4 cellular contexts compared by ENCODE assay signal in genomic region chr3:171372694-171373093, GRCh38.
A peak's percentile ranks its signal among the peaks of the same experiment; 100 is the strongest.
TF ChIP-seq lines count a peak whose summit lies in the region.

No MANE protein-coding gene starts in this region.

TF ChIP-seq in SK-N-SH, 30 proteins besides CTCF, POLR2A, EP300 and RAD21:
- TF ChIP-seq MXI1 (IDR thresholded peaks at IDR 0.05; ENCODE audit: low read depth, low read length) = no peak
- TF ChIP-seq ELF1 (IDR thresholded peaks at IDR 0.05) = no peak
- TF ChIP-seq USF1 (IDR thresholded peaks at IDR 0.05; ENCODE audit: borderline replicate concordance, low read depth) = no peak
- 0 out of 2 replicates have a peak, but pooled peaks have one; percentile 11 for TF ChIP-seq FOSL2 (IDR thresholded peaks at IDR 0.05; ENCODE audit: borderline replicate concordance, low read depth)
- no peak for TF ChIP-seq YY1 (IDR thresholded peaks at IDR 0.05; ENCODE audit: low read depth)
- TF ChIP-seq SIN3A (IDR thresholded peaks at IDR 0.05; ENCODE audit: borderline replicate concordance, low read depth, low read length) = no peak
TF ChIP-seq in SK-N-SH: peak in this region for 1.

TF ChIP-seq in SK-N-SH treated with all-trans-retinoic acid at 6 μM for 48 hours, 23 proteins besides CTCF, POLR2A, EP300 and RAD21 (continues in another document):
- no peak for TF ChIP-seq ZNF565 (CRISPR knock-in tag; conservative IDR thresholded peaks at IDR 0.05; ENCODE audit: low read depth)
- TF ChIP-seq ZNF8 (CRISPR knock-in tag; IDR thresholded peaks at IDR 0.05) = no peak
- TF ChIP-seq ESRRG (CRISPR knock-in tag; IDR thresholded peaks at IDR 0.05) = no peak
- no peak for TF ChIP-seq PATZ1 (CRISPR knock-in tag; IDR thresholded peaks at IDR 0.05; ENCODE audit: borderline replicate concordance)
- no peak for TF ChIP-seq CSRNP3 (CRISPR knock-in tag; IDR thresholded peaks at IDR 0.05)
- no peak for TF ChIP-seq ZNF70 (CRISPR knock-in tag; IDR thresholded peaks at IDR 0.05)
- TF ChIP-seq ISL1 (CRISPR knock-in tag; IDR thresholded peaks at IDR 0.05) = no peak
- no peak for TF ChIP-seq TSHZ2 (CRISPR knock-in tag; IDR thresholded peaks at IDR 0.05)

TF ChIP-seq in IMR-90, 13 proteins besides CTCF, POLR2A, EP300 and RAD21:
- no peak for TF ChIP-seq USF2 (IDR thresholded peaks at IDR 0.05; ENCODE audit: low read depth, low read length)
- TF ChIP-seq MXI1 (IDR thresholded peaks at IDR 0.05; ENCODE audit: borderline replicate concordance, low read depth, low read length) = no peak
- no peak for TF ChIP-seq SMC3 (IDR thresholded peaks at IDR 0.05; ENCODE audit: low read depth, low read length)
- no peak for TF ChIP-seq MAFK (IDR thresholded peaks at IDR 0.05; ENCODE audit: low read depth, low read length)
- no peak for TF ChIP-seq CHD1 (IDR thresholded peaks at IDR 0.05; ENCODE audit: low read depth, low read length)
- TF ChIP-seq RFX5 (IDR thresholded peaks at IDR 0.05; ENCODE audit: low read depth, low read length) = no peak
- TF ChIP-seq MAZ (IDR thresholded peaks at IDR 0.05; ENCODE audit: borderline replicate concordance, low read depth, low read length) = no peak
- TF ChIP-seq BHLHE40 (IDR thresholded peaks at IDR 0.05; ENCODE audit: low read depth, low read length) = no peak
- no peak for TF ChIP-seq NFE2L2 (IDR thresholded peaks at IDR 0.05; ENCODE audit: low read depth, low read length)

TF ChIP-seq in K562, 482 proteins besides CTCF, POLR2A, EP300 and RAD21 (continues in another document):
- TF ChIP-seq ZNF217 (CRISPR knock-in tag; IDR thresholded peaks at IDR 0.05) = no peak
- no peak for TF ChIP-seq SLC30A9 (CRISPR knock-in tag; IDR thresholded peaks at IDR 0.05)
- TF ChIP-seq ESRRA (IDR thresholded peaks at IDR 0.05; ENCODE audit: borderline replicate concordance, low read depth) = no peak
- TF ChIP-seq NFE2 (IDR thresholded peaks at IDR 0.05; ENCODE audit: low read depth) = peak; percentile 65
- TF ChIP-seq THAP12 (CRISPR knock-in tag; IDR thresholded peaks at IDR 0.05) = no peak
- no peak for TF ChIP-seq SNIP1 (IDR thresholded peaks at IDR 0.05; ENCODE audit: low read depth)
- no peak for TF ChIP-seq PTRF (tag; IDR thresholded peaks at IDR 0.05)
- TF ChIP-seq DDX20 (tag; IDR thresholded peaks at IDR 0.05; ENCODE audit: low read depth) = no peak
- TF ChIP-seq ATF4 (CRISPR knock-in tag; IDR thresholded peaks at IDR 0.05) = no peak
- no peak for TF ChIP-seq NR2C2 (CRISPR knock-in tag; IDR thresholded peaks at IDR 0.05)
- no peak for TF ChIP-seq NR2C2 (tag; IDR thresholded peaks at IDR 0.05)
- TF ChIP-seq ERF (CRISPR knock-in tag; IDR thresholded peaks at IDR 0.05) = no peak
- TF ChIP-seq PRDM10 (IDR thresholded peaks at IDR 0.05; ENCODE audit: partially characterized antibody) = no peak
- TF ChIP-seq ZNF444 (CRISPR knock-in tag; IDR thresholded peaks at IDR 0.05) = no peak
- no peak for TF ChIP-seq SP1 (CRISPR knock-in tag; IDR thresholded peaks at IDR 0.05)
- TF ChIP-seq PATZ1 (CRISPR knock-in tag; IDR thresholded peaks at IDR 0.05; ENCODE audit: borderline replicate concordance) = no peak
- TF ChIP-seq ETS2 (tag; IDR thresholded peaks at IDR 0.05; ENCODE audit: borderline replicate concordance, poor library complexity, severe bottlenecking) = no peak
- TF ChIP-seq ZNF76 (CRISPR knock-in tag; IDR thresholded peaks at IDR 0.05; ENCODE audit: borderline replicate concordance) = no peak
- no peak for TF ChIP-seq ZNF277 (CRISPR knock-in tag; IDR thresholded peaks at IDR 0.05; ENCODE audit: borderline replicate concordance)
- TF ChIP-seq MAFF (IDR thresholded peaks at IDR 0.05; ENCODE audit: low read length) = no peak
- no peak for TF ChIP-seq ZNF695 (CRISPR knock-in tag; IDR thresholded peaks at IDR 0.05)
- TF ChIP-seq NBN (IDR thresholded peaks at IDR 0.05; ENCODE audit: low read depth) = no peak
- no peak for TF ChIP-seq EHMT2 (IDR thresholded peaks at IDR 0.05)
- no peak for TF ChIP-seq ZNF551 (CRISPR knock-in tag; IDR thresholded peaks at IDR 0.05)
- TF ChIP-seq LCOR (CRISPR knock-in tag; IDR thresholded peaks at IDR 0.05) = no peak
- peak; percentile 37; the same call in 1 of the 2 replicates for TF ChIP-seq JUND (IDR thresholded peaks at IDR 0.05; ENCODE audit: borderline replicate concordance, low read depth, low read length)
- 0 out of 3 replicates have a peak, but pooled peaks have one; percentile 26 for TF ChIP-seq JUND (tag; IDR thresholded peaks at IDR 0.05; ENCODE audit: borderline replicate concordance, low read depth, low read length)
- no peak for TF ChIP-seq ZBTB40 (IDR thresholded peaks at IDR 0.05)
- no peak for TF ChIP-seq ZBTB40 (CRISPR knock-in tag; IDR thresholded peaks at IDR 0.05)
- no peak for TF ChIP-seq ATF1 (CRISPR knock-in tag; IDR thresholded peaks at IDR 0.05)
- no peak for TF ChIP-seq ATF1 (tag; IDR thresholded peaks at IDR 0.05)
